In genomic region chr11:67715801-67716200, GRCh38 we compare ENCODE assay signal across 1 cellular context. TPM values are rescaled to one million over a fixed set of nuclear protein-coding genes. Genes with fewer than 3 reads are reported as not detected.
"Had no signal": no experiment of that assay in that cellular context is flagged by ENCODE, and none has a peak within 500 bp of the region (broad histone marks: within the 10 kb centered on the region; RNA-seq: fewer than 3 reads in every experiment).

No MANE protein-coding gene starts in this region.

RNA-seq across cellular contexts. Expression of gene ALDH3B2, which starts 41.4 kb away (rescaled TPM):
- polyA plus RNA-seq: SK-N-SH had no signal
